ENCODE assay signal across 1 cellular context in genomic region chr17:79705674-79706073, GRCh38.
TF ChIP-seq lines count a peak whose summit lies in the region.

No MANE protein-coding gene starts in this region.

TF ChIP-seq in H1, 55 proteins besides CTCF, POLR2A, EP300 and RAD21 (continued from another document):
- TF ChIP-seq GTF2F1 (IDR thresholded peaks at IDR 0.05; ENCODE audit: borderline replicate concordance, low read depth, low read length) (no peak), KDM1A (IDR thresholded peaks at IDR 0.05; ENCODE audit: borderline replicate concordance, low read length) (no peak), KDM4A (IDR thresholded peaks at IDR 0.05; ENCODE audit: low read depth, low read length, severe bottlenecking) (no peak), GABPA (IDR thresholded peaks at IDR 0.05; ENCODE audit: borderline replicate concordance, insufficient read depth, low read length) (no peak), CREB1 (IDR thresholded peaks at IDR 0.05) (no peak), ZNF274 (IDR thresholded peaks at IDR 0.05; ENCODE audit: borderline replicate concordance, extremely low read depth, low read length) (no peak), E2F6 (IDR thresholded peaks at IDR 0.05) (no peak), SRF (IDR thresholded peaks at IDR 0.05; ENCODE audit: low read depth, low read length) (no peak), POU5F1 (IDR thresholded peaks at IDR 0.05; ENCODE audit: low read depth, low read length) (no peak)
